ENCODE assay signal across 25 cellular contexts in the genomic region with DNA sequence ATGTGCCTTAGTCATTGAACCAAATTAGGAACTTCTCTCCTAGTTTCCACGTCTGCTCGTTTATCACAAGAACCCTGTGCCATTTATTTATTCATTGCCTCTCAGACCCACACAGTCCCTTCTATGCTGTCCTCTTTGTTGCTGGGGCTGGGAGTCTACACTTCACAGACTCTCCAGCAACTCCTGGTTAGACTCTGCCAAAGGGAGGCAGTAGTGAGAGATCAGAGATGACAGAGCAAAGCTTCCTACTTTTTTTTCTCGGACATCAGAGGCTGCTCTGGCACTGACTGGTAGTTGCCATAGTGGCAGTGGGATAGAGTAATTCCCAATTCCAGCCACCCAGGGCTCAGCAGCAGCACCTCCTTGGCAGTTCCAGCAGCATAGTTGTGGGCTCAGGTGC.
DNase-seq lines count a peak whose midpoint lies in the region; TF ChIP-seq lines count a peak whose summit lies in the region.
"Had no signal": no experiment of that assay in that cellular context is flagged by ENCODE, and none has a peak within 500 bp of the region (broad histone marks: within the 10 kb centered on the region; RNA-seq: fewer than 3 reads in every experiment).

No MANE protein-coding gene starts in this region.

- H3K27ac Mint-ChIP-seq in H9, result no peak overlapping the region
- H3K27ac Mint-ChIP-seq: CD4-positive, CD25-positive, alpha-beta regulatory T cell had no signal

- H3K36me3 Mint-ChIP-seq in H9 (ENCODE audit: insufficient read depth in 1 of 3, low read depth in 3 of 3), result peaks cover 0 to 5% (median 2%) of the 10 kb centered on the region in 3 experiments; a peak in 3 of 7 replicates
- H3K36me3 Mint-ChIP-seq: CD4-positive, CD25-positive, alpha-beta regulatory T cell had no signal

- no peaks in the 10 kb centered on the region for H3K79me1 ChIP-seq in H9 (ENCODE audit: insufficient read depth, low read depth, low read length, poor library complexity, severe bottlenecking)

- in situ Hi-C loops in SK-MEL-5 (cut with HindIII; ENCODE audit: low pct_unique_long_range_greater_than_20kb, low sequenced_read_pairs), result no loop called here

- H4K8ac ChIP-seq in H9 (replicated peaks; ENCODE audit: insufficient read length, low read depth, low read length), result no peak overlapping the region

- H3K79me2 ChIP-seq in H9 (ENCODE audit: insufficient read depth, low read length), result no peaks in the 10 kb centered on the region

- H4K20me1 ChIP-seq in H9 (ENCODE audit: control insufficient read depth, insufficient read depth, insufficient read length), result no peaks in the 10 kb centered on the region
- H4K20me1 ChIP-seq: BLaER1 had no signal

- peaks cover 8 to 14% of the 10 kb centered on the region in 2 experiments; a peak in 4 of 5 replicates for H3K9me3 Mint-ChIP-seq in H9

- no peak overlapping the region for H3K18ac ChIP-seq in H9 (ENCODE audit: insufficient read length, low read depth, low read length)

- H2BK15ac ChIP-seq in H9 (ENCODE audit: low read depth, low read length), result no peak overlapping the region

- no peak overlapping the region for H3K4ac ChIP-seq in H9 (ENCODE audit: low read depth, low read length)

- no peak overlapping the region for H2BK120ac ChIP-seq in H9 (ENCODE audit: low read depth, low read length, poor library complexity, severe bottlenecking)

- H3K36me3 ChIP-seq in GM06990 (ENCODE audit: control insufficient read depth, insufficient read depth, low read length), result no peaks in the 10 kb centered on the region
- H3K36me3 ChIP-seq: BLaER1, SJSA1 had no signal

- no peak overlapping the region for H4K5ac ChIP-seq in H9 (ENCODE audit: insufficient read length, low read depth, low read length)

- H2AK5ac ChIP-seq in H9 (ENCODE audit: insufficient read length, low read length), result no peak overlapping the region

- H3K27ac ChIP-seq in H9 (ENCODE audit: insufficient read length, low read depth, low read length), result no peak overlapping the region
- H3K27ac ChIP-seq: BLaER1, HL-60, PC-9, SJSA1 had no signal

- no peak overlapping the region for H3K4me3 ChIP-seq in GM06990 (replicated peaks; ENCODE audit: low read depth, low read length)
- H3K4me3 ChIP-seq: BLaER1, PC-9, SJSA1 had no signal

- no peak overlapping the region for H2BK5ac ChIP-seq in H9 (ENCODE audit: insufficient read length, low read length)

- H3K4me1 Mint-ChIP-seq in H9, result peaks cover 7 to 19% of the 10 kb centered on the region in 2 experiments
- H3K4me1 Mint-ChIP-seq: CD4-positive, CD25-positive, alpha-beta regulatory T cell had no signal

- H2BK12ac ChIP-seq in H9 (ENCODE audit: insufficient read length, low read depth, low read length), result no peak overlapping the region

- no peak overlapping the region for H3K23ac ChIP-seq in H9 (ENCODE audit: insufficient read length, low read depth, low read length)

- no peak overlapping the region for H3K14ac ChIP-seq in H9 (ENCODE audit: insufficient read depth, low read length)

- H3K27me3 Mint-ChIP-seq in H9 (ENCODE audit: low read depth), result peaks cover 10% of the 10 kb centered on the region; the same call in 1 of the 2 replicates
- H3K27me3 Mint-ChIP-seq: CD4-positive, CD25-positive, alpha-beta regulatory T cell had no signal

- no peak overlapping the region for H3K56ac ChIP-seq in H9 (ENCODE audit: insufficient read length, low read depth, low read length)

- TF ChIP-seq CTCF in GM06990 (IDR thresholded peaks at IDR 0.05; ENCODE audit: insufficient read depth, low read length, poor library complexity, severe bottlenecking) (peak; percentile 25), H9 (conservative IDR thresholded peaks at IDR 0.05) (peak; percentile 46)

- no peaks in the 10 kb centered on the region for H3K23me2 ChIP-seq in H9 (ENCODE audit: insufficient read length, low read depth, low read length, poor library complexity, severe bottlenecking)

- H3K4me3 Mint-ChIP-seq in H9, result no peak overlapping the region
- H3K4me3 Mint-ChIP-seq: CD4-positive, CD25-positive, alpha-beta regulatory T cell had no signal

- no peaks in the 10 kb centered on the region for H3K9me3 ChIP-seq in H9 (ENCODE audit: control insufficient read depth, low read depth, low read length)
- H3K9me3 ChIP-seq: SJSA1 had no signal

- H3K9ac ChIP-seq in H9 (ENCODE audit: extremely low read depth, insufficient read length, low read length), result no peak overlapping the region
- H3K9ac ChIP-seq: BLaER1 had no signal

- H3K27me3 ChIP-seq in GM06990 (replicated peaks; ENCODE audit: control insufficient read depth, insufficient read depth, low read length), result no peaks in the 10 kb centered on the region; the same call in 1 of the 2 replicates
- no peaks in the 10 kb centered on the region for H3K27me3 ChIP-seq in H9 (ENCODE audit: insufficient read depth, low read length)
- H3K27me3 ChIP-seq: BLaER1, SJSA1 had no signal

- no peak overlapping the region for H2AFZ ChIP-seq in H9 (ENCODE audit: low read length)
- H2AFZ ChIP-seq: PC-9 had no signal

- H2BK20ac ChIP-seq in H9 (ENCODE audit: low read depth, low read length, poor library complexity, severe bottlenecking), result no peak overlapping the region

- no peak overlapping the region for H4K91ac ChIP-seq in H9 (ENCODE audit: insufficient read length, low read depth, low read length)

- no CpG with 5 or more reads among the region's 3 CpGs for WGBS in H9 (ENCODE audit: extremely low coverage, insufficient read length, low lambda C conversion rate)

- DNase-seq in GM06990 (ENCODE audit: extremely low read depth, insufficient read length) (no peak), H9 (peak; percentile 45), SK-MEL-5 (ENCODE audit: low read depth, low spot score) (peak; percentile 55), iPS-NIHi11 (ENCODE audit: low spot score) (peak; percentile 35), activated gamma-delta T cell treated with Interleukin-2 at 50 U/mL for 16 hours (no peak), SKM-1 (lab: John Stamatoyannopoulos, UW; ENCODE audit: unreplicated experiment) (no peak), Ammon's horn (ENCODE audit: low spot score) (no peak)
- DNase-seq: CD4-positive, CD25-positive, alpha-beta regulatory T cell; DMS79; EL; GDM1; MV-4-11; NCI-H1105; NCI-H1436 treated with DMSO at 0.1 percent for 48 hours; NCI-H187 treated with DMSO at 0.1 percent for 48 hours; NCI-H2171 treated with DMSO at 0.1 percent for 48 hours; NCI-H345; NCI-H510A treated with DMSO at 0.1 percent for 48 hours; NCI-H774; PC-9; Right ventricle myocardium superior; T-helper 1 cell had no signal

- no peak overlapping the region for H3T11ph ChIP-seq in H9 (ENCODE audit: low read length)

- no peak overlapping the region for H3K4me2 ChIP-seq in H9 (ENCODE audit: insufficient read depth, insufficient read length, low read length)
- H3K4me2 ChIP-seq: BLaER1, PC-9 had no signal

- H3K4me1 ChIP-seq in H9 (ENCODE audit: insufficient read depth, low read length), result no peaks in the 10 kb centered on the region
- H3K4me1 ChIP-seq: BLaER1, SJSA1 had no signal

Comparison
In these comparisons a context has a peak if more than half of its experiments do, and no peak if none do; other contexts are left out.
1. DNase-seq: peak in H9 (single experiment), SK-MEL-5 (single experiment) and iPS-NIHi11 (single experiment); none in GM06990 (single experiment), activated gamma-delta T cell treated with Interleukin-2 at 50 U/mL for 16 hours (single experiment), SKM-1 (single experiment) and Ammon's horn (single experiment).